ENCODE assay signal across 2 cellular contexts in genomic region chr5:56085205-56085604, GRCh38.
TF ChIP-seq lines count a peak whose summit lies in the region.

No MANE protein-coding gene starts in this region.

TF ChIP-seq in IMR-90, 13 proteins besides CTCF, POLR2A, EP300 and RAD21:
- no peak for TF ChIP-seq USF2 (IDR thresholded peaks at IDR 0.05; ENCODE audit: low read depth, low read length)
- TF ChIP-seq FOS (IDR thresholded peaks at IDR 0.05; ENCODE audit: low read depth, low read length) = no peak
- no peak for TF ChIP-seq MAFK (IDR thresholded peaks at IDR 0.05; ENCODE audit: low read depth, low read length)
- no peak for TF ChIP-seq MAZ (IDR thresholded peaks at IDR 0.05; ENCODE audit: borderline replicate concordance, low read depth, low read length)
- no peak for TF ChIP-seq RFX5 (IDR thresholded peaks at IDR 0.05; ENCODE audit: low read depth, low read length)
- TF ChIP-seq ELK1 (IDR thresholded peaks at IDR 0.05; ENCODE audit: borderline replicate concordance, low read depth, low read length) = no peak
- TF ChIP-seq RCOR1 (IDR thresholded peaks at IDR 0.05; ENCODE audit: insufficient replicate concordance, low read length) = no peak
- no peak for TF ChIP-seq CHD1 (IDR thresholded peaks at IDR 0.05; ENCODE audit: low read depth, low read length)
- no peak for TF ChIP-seq CEBPB (IDR thresholded peaks at IDR 0.05; ENCODE audit: low read depth, low read length)
- no peak for TF ChIP-seq SMC3 (IDR thresholded peaks at IDR 0.05; ENCODE audit: low read depth, low read length)
- no peak for TF ChIP-seq NFE2L2 (IDR thresholded peaks at IDR 0.05; ENCODE audit: low read depth, low read length)
- no peak for TF ChIP-seq BHLHE40 (IDR thresholded peaks at IDR 0.05; ENCODE audit: low read depth, low read length)
- TF ChIP-seq MXI1 (IDR thresholded peaks at IDR 0.05; ENCODE audit: borderline replicate concordance, low read depth, low read length) = no peak

TF ChIP-seq in GM12878, 131 proteins besides CTCF, POLR2A, EP300 and RAD21:
- TF ChIP-seq MAX (IDR thresholded peaks at IDR 0.05; ENCODE audit: low read depth, low read length) (no peak), USF1 (IDR thresholded peaks at IDR 0.05; ENCODE audit: borderline replicate concordance, extremely low read length, insufficient read depth, low read depth, low read length) (no peak), RBBP5 (conservative IDR thresholded peaks at IDR 0.05) (no peak), SMC3 (IDR thresholded peaks at IDR 0.05; ENCODE audit: borderline replicate concordance, low read length) (no peak), PBX3 (IDR thresholded peaks at IDR 0.05; ENCODE audit: insufficient replicate concordance, low read depth, low read length) (no peak), MTA3 (IDR thresholded peaks at IDR 0.05; ENCODE audit: borderline replicate concordance, low read length) (no peak), MYB (IDR thresholded peaks at IDR 0.05; ENCODE audit: borderline replicate concordance, low read depth, low read length) (no peak), MLLT1 (IDR thresholded peaks at IDR 0.05) (no peak), CBX5 (IDR thresholded peaks at IDR 0.05; ENCODE audit: low read depth) (no peak), SPI1 (IDR thresholded peaks at IDR 0.05; ENCODE audit: borderline replicate concordance, insufficient read depth, low read depth, low read length) (no peak), FOS (IDR thresholded peaks at IDR 0.05; ENCODE audit: borderline replicate concordance, extremely low read depth, insufficient read length) (no peak), REST (IDR thresholded peaks at IDR 0.05; ENCODE audit: low read depth, low read length) (no peak), EED (IDR thresholded peaks at IDR 0.05; ENCODE audit: low read depth) (no peak), NR2F1 (conservative IDR thresholded peaks at IDR 0.05) (no peak), TCF3 (IDR thresholded peaks at IDR 0.05; ENCODE audit: borderline replicate concordance, insufficient read depth, low read depth, low read length) (no peak)
TF ChIP-seq in GM12878: peak in this region for 0.
